ENCODE assay signal across 1 cellular context in genomic region chr17:57357830-57358426, GRCh38.
TF ChIP-seq lines count a peak whose summit lies in the region.

No MANE protein-coding gene starts in this region.

TF ChIP-seq in HepG2, 621 proteins besides CTCF, POLR2A, EP300 and RAD21 (continued from another document):
- TF ChIP-seq ADNP (CRISPR knock-in tag; IDR thresholded peaks at IDR 0.05) (no peak), ZFP1 (CRISPR knock-in tag; IDR thresholded peaks at IDR 0.05) (no peak)
TF ChIP-seq in HepG2: peak in this region for 0.
